Comparison of ENCODE assay signal across 8 cellular contexts in the genomic region with DNA sequence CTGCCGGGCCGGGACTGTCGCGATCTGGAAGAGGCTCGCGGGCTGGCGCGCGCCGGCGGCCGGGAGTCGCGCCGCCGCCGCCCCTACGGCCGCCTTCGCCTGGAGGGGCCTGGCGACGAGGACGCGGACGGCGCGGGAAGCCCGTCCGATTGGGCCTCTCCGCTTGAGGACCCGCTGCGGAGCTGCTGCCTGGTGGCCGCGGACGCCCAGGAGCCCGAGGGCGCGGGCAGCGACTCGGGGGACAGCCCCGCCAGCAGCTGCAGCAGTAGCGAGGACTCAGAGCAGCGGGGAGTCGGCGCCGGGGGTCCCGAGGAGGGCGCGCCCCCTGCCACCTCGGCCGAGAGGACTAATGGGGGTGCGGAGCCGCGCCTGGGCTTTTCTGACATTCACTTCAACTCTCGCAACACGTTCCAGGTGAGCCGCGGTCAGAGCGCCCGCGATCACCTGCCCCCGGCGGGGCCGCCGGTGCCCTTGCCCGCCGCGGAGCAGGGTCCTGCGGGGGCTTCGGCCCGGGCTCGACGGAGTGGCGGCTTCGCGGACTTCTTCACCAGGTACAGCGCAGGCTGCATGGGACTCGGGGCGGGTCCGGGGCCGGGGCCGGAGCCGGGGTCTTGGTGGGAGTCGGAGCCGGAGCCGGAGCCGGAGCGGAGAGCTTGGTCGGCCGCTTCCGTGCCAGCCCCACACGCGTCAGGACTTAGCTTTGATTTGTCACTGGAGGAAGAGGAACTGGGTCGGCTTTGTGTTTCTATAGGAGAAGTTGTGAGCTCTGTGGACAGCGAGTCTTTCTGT. TPM values are rescaled to one million over a fixed set of nuclear protein-coding genes. Genes with fewer than 3 reads are reported as not detected.
A peak's percentile ranks its signal among the peaks of the same experiment; 100 is the strongest.
DNase-seq lines count a peak whose midpoint lies in the region; ATAC-seq and TF ChIP-seq lines count a peak whose summit lies in the region.

No MANE protein-coding gene starts in this region.

- H4K20me1 ChIP-seq in H9 (ENCODE audit: control insufficient read depth, insufficient read depth, insufficient read length): no peaks in the 10 kb centered on the region

- H3K4ac ChIP-seq in H9 (ENCODE audit: low read depth, low read length): no peak overlapping the region

- no peak overlapping the region for H3K56ac ChIP-seq in H9 (ENCODE audit: insufficient read length, low read depth, low read length)

- H3K79me2 ChIP-seq in H9 (ENCODE audit: insufficient read depth, low read length): no peaks in the 10 kb centered on the region

- H3K9me3 Mint-ChIP-seq in H9: peaks cover 0 to 7% of the 10 kb centered on the region in 2 experiments; a peak in 3 of 5 replicates
- H3K9me3 Mint-ChIP-seq in T-cell: peaks cover 0 to 4% (median 0%) of the 10 kb centered on the region in 3 donors

- H3K4me1 ChIP-seq in H9 (ENCODE audit: insufficient read depth, low read length): no peaks in the 10 kb centered on the region

- no peak overlapping the region for H2AK5ac ChIP-seq in H9 (ENCODE audit: insufficient read length, low read length)

- intact Hi-C loops in left colon (cut with DNase I, micrococcal nuclease): loop anchor here in 1 of 2 donors (5.0 kb wide), 1 partner anchor 41 kb away; a partner anchor contains a TSS

- POLR2A ChIA-PET in T-cell (lab: Charles Lee): no interaction called here

- TF ChIP-seq CTCF in H9 (conservative IDR thresholded peaks at IDR 0.05) (no peak), LNCaP clone FGC (IDR thresholded peaks at IDR 0.05; ENCODE audit: control insufficient read depth, extremely low read depth, insufficient read depth) (no peak), coronary artery (IDR thresholded peaks at IDR 0.05) (no peak)

- H3K4me3 ChIP-seq in LNCaP clone FGC (ENCODE audit: low read depth, low read length) (peak overlapping the region; percentile 64), coronary artery (peak overlapping the region; percentile 96)

- H3K27ac Mint-ChIP-seq in H9 (peak overlapping the region in 1 of 3 experiments; percentile 40; a peak in 1 of 7 replicates), T-cell (no peak overlapping the region)

- no peak overlapping the region for H2BK12ac ChIP-seq in H9 (ENCODE audit: insufficient read length, low read depth, low read length)

- H3K4me1 Mint-ChIP-seq in H9: peaks cover 8% of the 10 kb centered on the region in 2 experiments
- peaks cover 4 to 12% (median 11%) of the 10 kb centered on the region in 3 donors for H3K4me1 Mint-ChIP-seq in T-cell

- H3K27me3 ChIP-seq in H9 (ENCODE audit: insufficient read depth, low read length): peaks cover 5% of the 10 kb centered on the region; the same call in 1 of the 2 replicates

- ATAC-seq in T-cell (replicated peaks in 1 of 4) (peak; percentile 47 to 65 (median 59)), left colon (peak; percentile 65)

- H2BK15ac ChIP-seq in H9 (ENCODE audit: low read depth, low read length): no peak overlapping the region; the same call in 1 of the 2 replicates

- H4K91ac ChIP-seq in H9 (ENCODE audit: insufficient read length, low read depth, low read length): no peak overlapping the region

- no peak overlapping the region for H4K5ac ChIP-seq in H9 (ENCODE audit: insufficient read length, low read depth, low read length)

- CTCF ChIA-PET in T-cell (lab: Charles Lee): interaction anchor here in 1 of 2 donors (0.8 kb wide), 1 partner anchor 41 kb away, joined by 3 read pairs; no protein-coding TSS in a partner anchor

- H3K23me2 ChIP-seq in H9 (ENCODE audit: insufficient read length, low read depth, low read length, poor library complexity, severe bottlenecking): peaks cover 14% of the 10 kb centered on the region

- H3K14ac ChIP-seq in H9 (ENCODE audit: insufficient read depth, low read length): no peak overlapping the region

- H2BK120ac ChIP-seq in H9 (ENCODE audit: low read depth, low read length, poor library complexity, severe bottlenecking): no peak overlapping the region

- no peak overlapping the region for H2BK20ac ChIP-seq in H9 (ENCODE audit: low read depth, low read length, poor library complexity, severe bottlenecking)

- H3K27me3 Mint-ChIP-seq in H9 (ENCODE audit: low read depth): peaks cover 44% of the 10 kb centered on the region
- H3K27me3 Mint-ChIP-seq in T-cell: peaks cover 56 to 69% of the 10 kb centered on the region in 2 donors

- no peak overlapping the region for H2AFZ ChIP-seq in H9 (ENCODE audit: low read length)

- DNase-seq in NCI-H2171 treated with DMSO at 0.1 percent for 48 hours (lab: John Stamatoyannopoulos, UW) (peak; percentile 5), NCI-H2171 (lab: John Stamatoyannopoulos, UW) (no peak), H9 (peak; percentile 47), LNCaP clone FGC (ENCODE audit: low read depth) (peak; percentile 67), T-cell (peak in 10 of 34 experiments; percentile 1 to 39 (median 6)), coronary artery (ENCODE audit: low spot score) (peak; percentile 80), left colon (peak; percentile 69 to 75)
- DNase-seq in stimulated activated CD4-positive, alpha-beta T cell treated with anti-CD3 and anti-CD28 coated beads, Interleukin-2, amount 100 ng/mL, for 24 hours: peak; percentile 18 to 28

- WGBS in H9 (ENCODE audit: extremely low coverage, insufficient read length, low lambda C conversion rate): no CpG with 5 or more reads among the region's 95 CpGs

- H3K9ac ChIP-seq in H9 (ENCODE audit: extremely low read depth, insufficient read length, low read length): peak overlapping the region; percentile 59

- H4K8ac ChIP-seq in H9 (replicated peaks; ENCODE audit: insufficient read length, low read depth, low read length): no peak overlapping the region

- no peak overlapping the region for H3K23ac ChIP-seq in H9 (ENCODE audit: insufficient read length, low read depth, low read length)

- no peaks in the 10 kb centered on the region for H3K9me3 ChIP-seq in H9 (ENCODE audit: control insufficient read depth, low read depth, low read length)

- H3K4me2 ChIP-seq in H9 (ENCODE audit: insufficient read depth, insufficient read length, low read length): peak overlapping the region; percentile 99

- H3K18ac ChIP-seq in H9 (ENCODE audit: insufficient read length, low read depth, low read length): no peak overlapping the region

- peak overlapping the region; percentile 73 to 94 for H3K4me3 Mint-ChIP-seq in H9
- peak overlapping the region; percentile 77 to 81 (median 77) for H3K4me3 Mint-ChIP-seq in T-cell

- H3K36me3 Mint-ChIP-seq in H9 (ENCODE audit: insufficient read depth in 1 of 3, low read depth in 3 of 3) (no peaks in the 10 kb centered on the region; a peak in 1 of 7 replicates), T-cell (no peaks in the 10 kb centered on the region)

- H2BK5ac ChIP-seq in H9 (ENCODE audit: insufficient read length, low read length): no peak overlapping the region

- no peak overlapping the region for H3T11ph ChIP-seq in H9 (ENCODE audit: low read length)

- H3K79me1 ChIP-seq in H9 (ENCODE audit: insufficient read depth, low read depth, low read length, poor library complexity, severe bottlenecking): peaks cover 3% of the 10 kb centered on the region

- H3K27ac ChIP-seq in H9 (ENCODE audit: insufficient read length, low read depth, low read length): no peak overlapping the region
- peak overlapping the region; percentile 79 to 97 for H3K27ac ChIP-seq in coronary artery

RNA-seq across cellular contexts. Expression of a gene that starts 0.9 kb away (rescaled TPM):
- total RNA-seq in H9 (2021): 1.9 and 2.0 TPM in 2 replicates
- under 1 TPM in 4 of 5 donors, not detected in 1; 0.16 to 0.53 (median 0.27) TPM for total RNA-seq in T-cell
- 10 to 100 TPM; 15.0 to 23.8 TPM for total RNA-seq in left colon

RNA-seq across cellular contexts. Expression of a gene that starts 40.5 kb away (rescaled TPM):
- 34.8 and 35.8 TPM in 2 replicates for total RNA-seq in H9 (2021)
- total RNA-seq in T-cell: 10 to 100 TPM; 16.8 to 27.5 (median 19.6) TPM
- 1 to 10 TPM; 6.3 to 6.6 TPM for total RNA-seq in left colon
